In genomic region chr12:31896514-31897039, GRCh38 we compare ENCODE assay signal across 1 cellular context.
A peak's percentile ranks its signal among the peaks of the same experiment; 100 is the strongest.
TF ChIP-seq lines count a peak whose summit lies in the region.

No MANE protein-coding gene starts in this region.

TF ChIP-seq in K562, 482 proteins besides CTCF, POLR2A, EP300 and RAD21 (continued from another document):
- no peak for TF ChIP-seq AFF4 (CRISPR knock-in tag; IDR thresholded peaks at IDR 0.05)
- no peak for TF ChIP-seq ZFP30 (CRISPR knock-in tag; IDR thresholded peaks at IDR 0.05; ENCODE audit: borderline replicate concordance)
- TF ChIP-seq MBD2 (IDR thresholded peaks at IDR 0.05; ENCODE audit: borderline replicate concordance, low read depth), result peak; percentile 48; the same call in 1 of the 2 replicates
- TF ChIP-seq NCOR1 (IDR thresholded peaks at IDR 0.05), result peak; percentile 84
- no peak for TF ChIP-seq ZBTB17 (CRISPR knock-in tag; IDR thresholded peaks at IDR 0.05)
- peak; percentile 63; the same call in 1 of the 2 replicates for TF ChIP-seq ZBTB2 (IDR thresholded peaks at IDR 0.05)
- TF ChIP-seq VEZF1 (CRISPR knock-in tag; IDR thresholded peaks at IDR 0.05), result peak; percentile 36; the same call in 1 of the 2 replicates
- TF ChIP-seq MAZ (CRISPR knock-in tag; conservative IDR thresholded peaks at IDR 0.05 in 1 of 2, IDR thresholded peaks at IDR 0.05 in 1 of 2), result peak in 1 of 2 experiments; percentile 50; a peak in 1 of 4 replicates
- TF ChIP-seq HEY1 (CRISPR knock-in tag; IDR thresholded peaks at IDR 0.05; ENCODE audit: borderline replicate concordance), result 0 out of 2 replicates have a peak, but pooled peaks have one; percentile 20
- TF ChIP-seq PYGO2 (tag; IDR thresholded peaks at IDR 0.05), result 0 out of 2 replicates have a peak, but pooled peaks have one; percentile 15
- TF ChIP-seq ATF7 (IDR thresholded peaks at IDR 0.05), result peak; percentile 57; the same call in 1 of the 2 replicates
- peak; percentile 33; the same call in 1 of the 2 replicates for TF ChIP-seq EP400 (IDR thresholded peaks at IDR 0.05)
- TF ChIP-seq GTF2E2 (tag; IDR thresholded peaks at IDR 0.05), result peak; percentile 69; the same call in 1 of the 2 replicates
- TF ChIP-seq HES1 (IDR thresholded peaks at IDR 0.05; ENCODE audit: low read depth), result peak; percentile 76
- TF ChIP-seq ZBTB11 (CRISPR knock-in tag; IDR thresholded peaks at IDR 0.05), result 0 out of 6 replicates have a peak, but pooled peaks of 1 of the 3 experiments have one; percentile 29
TF ChIP-seq in K562: peak in this region for 93.
